In the genomic region with DNA sequence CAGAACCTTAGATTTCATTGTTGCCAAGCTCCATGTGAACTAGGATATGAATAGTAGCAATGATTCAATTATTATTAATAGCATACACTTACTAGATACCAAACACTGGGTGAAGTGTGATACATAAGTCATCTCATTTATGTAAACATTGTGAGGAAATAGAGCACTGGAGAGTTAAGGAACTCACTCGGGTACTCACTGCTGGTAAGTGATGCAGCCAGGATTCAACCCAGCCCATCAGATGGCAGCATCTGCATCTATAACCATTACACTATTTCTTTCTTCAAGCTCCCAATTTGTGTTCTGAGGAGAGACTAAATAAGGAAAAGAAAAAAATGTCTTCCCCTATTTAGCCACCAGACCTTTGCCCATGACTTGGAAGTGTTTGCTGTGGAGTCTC, we compare ENCODE assay signal across 12 cellular contexts. TPM values are rescaled to one million over a fixed set of nuclear protein-coding genes. Genes with fewer than 3 reads are reported as not detected.
DNase-seq lines count a peak whose midpoint lies in the region; ATAC-seq and TF ChIP-seq lines count a peak whose summit lies in the region.
"Had no signal": no experiment of that assay in that cellular context is flagged by ENCODE, and none has a peak within 500 bp of the region (broad histone marks: within the 10 kb centered on the region; RNA-seq: fewer than 3 reads in every experiment).

No MANE protein-coding gene starts in this region.

- H3K9me3 ChIP-seq in DND-41 (ENCODE audit: insufficient read depth, low read length, severe bottlenecking) (no peaks in the 10 kb centered on the region), OCI-LY3 (ENCODE audit: insufficient read depth, low read length) (no peaks in the 10 kb centered on the region), osteoblast (ENCODE audit: low read depth, low read length) (no peaks in the 10 kb centered on the region)
- H3K9me3 ChIP-seq in effector memory CD4-positive, alpha-beta T cell (ENCODE audit: control insufficient read depth, low read length): no peaks in the 10 kb centered on the region
- H3K9me3 ChIP-seq: uterus had no signal

- no peak for DNase-seq in DND-41
- DNase-seq in osteoblast (ENCODE audit: insufficient read length, low spot score, missing footprints): peak; percentile 81
- no peak for DNase-seq in effector memory CD4-positive, alpha-beta T cell
- DNase-seq: kidney; MM.1S; stimulated activated CD4-positive, alpha-beta T cell treated with anti-CD3 and anti-CD28 coated beads, Interleukin-12 subunit alpha, Interleukin-12 subunit beta, amount 100 ng/mL, for 4 hours; uterus had no signal

- H3K79me2 ChIP-seq in DND-41 (ENCODE audit: insufficient read depth, low read length): no peaks in the 10 kb centered on the region
- no peaks in the 10 kb centered on the region for H3K79me2 ChIP-seq in OCI-LY3 (ENCODE audit: low read length)
- H3K79me2 ChIP-seq in osteoblast (ENCODE audit: insufficient read depth, low read length): no peaks in the 10 kb centered on the region

- H3K9ac ChIP-seq in DND-41 (ENCODE audit: low read depth, low read length) (no peak overlapping the region), OCI-LY3 (ENCODE audit: low read length) (no peak overlapping the region)

- H3K4me2 ChIP-seq in DND-41 (ENCODE audit: insufficient read depth, low read length) (no peak overlapping the region), OCI-LY3 (ENCODE audit: low read length) (no peak overlapping the region), osteoblast (ENCODE audit: insufficient read depth, low read length) (no peak overlapping the region)

- H3K4me1 ChIP-seq in DND-41 (ENCODE audit: insufficient read depth, low read length): no peaks in the 10 kb centered on the region
- no peaks in the 10 kb centered on the region for H3K4me1 ChIP-seq in OCI-LY3 (ENCODE audit: low read length)
- H3K4me1 ChIP-seq in osteoblast (ENCODE audit: insufficient read depth, low read length): no peaks in the 10 kb centered on the region
- H3K4me1 ChIP-seq in effector memory CD4-positive, alpha-beta T cell (ENCODE audit: control insufficient read depth, insufficient read depth, low read length, poor library complexity, severe bottlenecking): no peaks in the 10 kb centered on the region
- H3K4me1 ChIP-seq: uterus had no signal

- H3K36me3 ChIP-seq in DND-41 (ENCODE audit: insufficient read depth, low read length) (no peaks in the 10 kb centered on the region), OCI-LY3 (replicated peaks; ENCODE audit: low read depth, low read length) (no peaks in the 10 kb centered on the region), osteoblast (ENCODE audit: insufficient read depth, low read length) (no peaks in the 10 kb centered on the region)
- no peaks in the 10 kb centered on the region for H3K36me3 ChIP-seq in effector memory CD4-positive, alpha-beta T cell (ENCODE audit: control insufficient read depth, insufficient read depth, low read length)
- H3K36me3 ChIP-seq: uterus had no signal

- H2AFZ ChIP-seq in DND-41 (ENCODE audit: low read depth, low read length): no peak overlapping the region
- H2AFZ ChIP-seq in OCI-LY3 (ENCODE audit: low read depth, low read length): no peak overlapping the region
- H2AFZ ChIP-seq in osteoblast (ENCODE audit: low read length): no peak overlapping the region

- H3K27ac ChIP-seq in DND-41 (ENCODE audit: low read length): no peak overlapping the region
- H3K27ac ChIP-seq in OCI-LY3 (ENCODE audit: low read length): no peak overlapping the region
- H3K27ac ChIP-seq in osteoblast (ENCODE audit: low read depth, low read length): no peak overlapping the region
- no peak overlapping the region for H3K27ac ChIP-seq in effector memory CD4-positive, alpha-beta T cell (ENCODE audit: insufficient read depth, low read length, poor library complexity, severe bottlenecking)
- H3K27ac ChIP-seq: uterus had no signal

- H3K4me3 ChIP-seq in DND-41 (ENCODE audit: low read depth in 1 of 2, low read length in 2 of 2) (no peak overlapping the region), OCI-LY3 (ENCODE audit: low read length) (no peak overlapping the region), osteoblast (ENCODE audit: insufficient read depth, low read length) (no peak overlapping the region)
- H3K4me3 ChIP-seq in effector memory CD4-positive, alpha-beta T cell (ENCODE audit: insufficient read depth, low read depth, low read length, poor library complexity, severe bottlenecking): no peak overlapping the region
- H3K4me3 ChIP-seq: uterus had no signal

- peak; percentile 42; the same call in 1 of the 3 replicates for ATAC-seq in DND-41 (ENCODE audit: insufficient read depth, low read depth)
- peak; percentile 78 for ATAC-seq in esophagus mucosa
- no peak for ATAC-seq in GM19328 (IDR thresholded peaks at IDR 0.05; ENCODE audit: unreplicated experiment)
- no peak for ATAC-seq in GM21423 (IDR thresholded peaks at IDR 0.05; ENCODE audit: unreplicated experiment)
- ATAC-seq in HG03342 (IDR thresholded peaks at IDR 0.05; ENCODE audit: unreplicated experiment): no peak

- H3K27me3 ChIP-seq in DND-41 (ENCODE audit: insufficient read depth, low read length, poor library complexity) (no peaks in the 10 kb centered on the region), OCI-LY3 (ENCODE audit: low read depth, low read length) (no peaks in the 10 kb centered on the region), osteoblast (ENCODE audit: insufficient read depth, low read length) (no peaks in the 10 kb centered on the region)
- H3K27me3 ChIP-seq in effector memory CD4-positive, alpha-beta T cell (replicated peaks; ENCODE audit: control insufficient read depth, insufficient read depth, low read length, poor library complexity, severe bottlenecking): no peaks in the 10 kb centered on the region
- H3K27me3 ChIP-seq: uterus had no signal

- TF ChIP-seq CTCF in DND-41 (IDR thresholded peaks at IDR 0.05; ENCODE audit: borderline replicate concordance, extremely low read depth, low read length, poor library complexity, severe bottlenecking) (peak; percentile 50), OCI-LY3 (IDR thresholded peaks at IDR 0.05; ENCODE audit: low read depth, low read length) (peak; percentile 44), osteoblast (IDR thresholded peaks at IDR 0.05; ENCODE audit: extremely low read depth, low read depth, low read length) (peak; percentile 65)

- H4K20me1 ChIP-seq in DND-41 (ENCODE audit: insufficient read depth, low read length) (no peaks in the 10 kb centered on the region), OCI-LY3 (ENCODE audit: insufficient read depth, low read length) (no peaks in the 10 kb centered on the region), osteoblast (ENCODE audit: insufficient read depth, low read length) (no peaks in the 10 kb centered on the region)

RNA-seq across cellular contexts. Expression of a gene that starts 10.2 kb away (rescaled TPM):
- total RNA-seq in esophagus mucosa: 27.0 TPM
- total RNA-seq in osteoblast: 38.4 and 46.6 TPM in 2 replicates

RNA-seq across cellular contexts. Expression of a gene that starts 38.8 kb away (rescaled TPM):
- 8.4 TPM for total RNA-seq in esophagus mucosa
- total RNA-seq in osteoblast: 14.5 and 15.0 TPM in 2 replicates

RNA-seq across cellular contexts. Expression of a gene that starts 39.1 kb away (rescaled TPM):
- total RNA-seq in esophagus mucosa (3.5 TPM), osteoblast (21.4 and 26.2 TPM in 2 replicates)

Comparison
In these comparisons a context has a peak if more than half of its experiments do, and no peak if none do; other contexts are left out.
1. ATAC-seq: peak in DND-41 (single experiment) and esophagus mucosa (single experiment); none in GM19328 (single experiment), GM21423 (single experiment) and HG03342 (single experiment).
2. Peak in every context shown above with its lines, with median percentiles within 50 percentile points of each other: CTCF ChIP-seq.